In the genomic region with DNA sequence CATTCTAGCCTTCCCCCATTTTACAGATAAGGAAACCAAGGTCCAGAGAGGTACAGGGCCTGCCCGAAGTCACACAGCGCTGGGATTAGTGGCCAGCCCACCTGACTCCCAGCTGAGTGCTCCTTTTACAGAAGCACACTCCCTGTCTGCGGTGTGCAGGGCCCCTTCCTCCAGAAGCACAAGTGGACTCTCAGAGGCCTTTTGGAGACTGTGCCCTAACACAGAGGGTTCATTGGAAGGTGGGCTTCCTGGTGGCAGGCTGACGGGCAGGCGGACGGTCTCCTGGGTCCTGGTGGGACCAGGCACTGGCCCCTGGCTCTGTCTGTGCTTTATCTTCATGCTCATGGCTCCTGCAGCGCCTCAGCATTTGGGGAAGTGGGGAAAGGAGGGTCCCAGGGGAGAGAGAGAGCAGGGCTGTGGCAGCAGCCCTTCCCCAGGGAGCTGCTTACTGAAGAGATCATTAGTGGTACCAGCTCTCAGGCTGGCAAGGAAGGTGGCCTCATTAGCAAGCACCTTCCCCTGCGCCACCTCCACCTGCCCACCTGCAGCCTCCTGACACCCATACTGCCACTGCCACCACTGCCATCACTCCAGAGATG, we compare ENCODE assay signal across 7 cellular contexts.
A peak's percentile ranks its signal among the peaks of the same experiment; 100 is the strongest.
DNase-seq lines count a peak whose midpoint lies in the region; ATAC-seq, FAIRE-seq and TF ChIP-seq lines count a peak whose summit lies in the region.
"Not testable (repeated sequence)": the region's sequence is repeated elsewhere in the genome, so short reads cannot be mapped to it uniquely, and the experiment has no call there.

No MANE protein-coding gene starts in this region.

- H3K36me3 Mint-ChIP-seq in stimulated activated memory B cell treated with anti-CD40 and anti-IgM and Interleukin-4, amounts not matched to agents 10 μg/mL and 1 μg/mL and 100 μg/mL, for 72 hours: not testable (repeated sequence)

- peak; percentile 29 for DNase-seq in NCI-H1436 (lab: John Stamatoyannopoulos, UW)
- peak; percentile 34 for DNase-seq in RWPE2 (ENCODE audit: low spot score)
- not testable (repeated sequence) for DNase-seq in bronchial epithelial cell (ENCODE audit: low read depth)
- DNase-seq in Right ventricle myocardium superior: peak; percentile 31
- peak; percentile 84 for DNase-seq in mesenteric fat pad (ENCODE audit: low spot score)

- not testable (repeated sequence) for H4K20me1 ChIP-seq in BLaER1 treated with 17β-estradiol and CSF1 and Interleukin-3, amounts not matched to agents 10 nM and 100 nM

- not testable (repeated sequence) for H3K27ac Mint-ChIP-seq in stimulated activated memory B cell treated with anti-CD40 and anti-IgM and Interleukin-4, amounts not matched to agents 10 μg/mL and 1 μg/mL and 100 μg/mL, for 72 hours

- not testable (repeated sequence) for H3K27me3 ChIP-seq in BLaER1 treated with 17β-estradiol and CSF1 and Interleukin-3, amounts not matched to agents 10 nM and 100 nM; RWPE2 (ENCODE audit: insufficient read depth, poor library complexity, severe bottlenecking); bronchial epithelial cell (ENCODE audit: control insufficient read depth, insufficient read depth, low read length)

- H3K9me3 ChIP-seq in BLaER1 treated with 17β-estradiol and CSF1 and Interleukin-3, amounts not matched to agents 10 nM and 100 nM (replicated peaks in 1 of 11); RWPE2 (ENCODE audit: severe bottlenecking): not testable (repeated sequence)

- peaks cover 6 to 13% (median 11%) of the 10 kb centered on the region in 10 experiments for H3K4me1 ChIP-seq in BLaER1 treated with 17β-estradiol and CSF1 and Interleukin-3, amounts not matched to agents 10 nM and 100 nM
- not testable (repeated sequence) for H3K4me1 ChIP-seq in RWPE2 (ENCODE audit: insufficient read depth, poor library complexity, severe bottlenecking)

- peaks cover 20% of the 10 kb centered on the region for H3K4me1 Mint-ChIP-seq in stimulated activated memory B cell treated with anti-CD40 and anti-IgM and Interleukin-4, amounts not matched to agents 10 μg/mL and 1 μg/mL and 100 μg/mL, for 72 hours

- not testable (repeated sequence) for H3K36me3 ChIP-seq in BLaER1 treated with 17β-estradiol and CSF1 and Interleukin-3, amounts not matched to agents 10 nM and 100 nM; RWPE2 (ENCODE audit: low read depth); bronchial epithelial cell (ENCODE audit: control insufficient read depth, insufficient read depth, low read length)

- H3K4me2 ChIP-seq in BLaER1 treated with 17β-estradiol and CSF1 and Interleukin-3, amounts not matched to agents 10 nM and 100 nM: peak overlapping the region; percentile 23 to 66 (median 56); a peak in 19 of 22 replicates

- ATAC-seq in RWPE2 (ENCODE audit: low read depth); Right ventricle myocardium superior (ENCODE audit: poor library complexity): not testable (repeated sequence)
- ATAC-seq in stimulated activated memory B cell treated with anti-CD40 and anti-IgM and Interleukin-4, amounts not matched to agents 10 μg/mL and 1 μg/mL and 100 μg/mL, for 72 hours: peak; percentile 80

- not testable (repeated sequence) for H3K4me3 ChIP-seq in BLaER1 treated with 17β-estradiol and CSF1 and Interleukin-3, amounts not matched to agents 10 nM and 100 nM; RWPE2 (ENCODE audit: severe bottlenecking); bronchial epithelial cell (ENCODE audit: low read depth, low read length)

- FAIRE-seq in bronchial epithelial cell (lab: Jason Lieb, UNC): peak; percentile 73

- H3K27me3 Mint-ChIP-seq in stimulated activated memory B cell treated with anti-CD40 and anti-IgM and Interleukin-4, amounts not matched to agents 10 μg/mL and 1 μg/mL and 100 μg/mL, for 72 hours: peaks cover 42% of the 10 kb centered on the region

- not testable (repeated sequence) for H3K4me3 Mint-ChIP-seq in stimulated activated memory B cell treated with anti-CD40 and anti-IgM and Interleukin-4, amounts not matched to agents 10 μg/mL and 1 μg/mL and 100 μg/mL, for 72 hours

- intact Hi-C loops in Right ventricle myocardium superior (cut with DNase I): not testable (repeated sequence)

- H3K9me3 Mint-ChIP-seq in stimulated activated memory B cell treated with anti-CD40 and anti-IgM and Interleukin-4, amounts not matched to agents 10 μg/mL and 1 μg/mL and 100 μg/mL, for 72 hours: not testable (repeated sequence)

- not testable (repeated sequence) for TF ChIP-seq CTCF in RWPE2 (IDR thresholded peaks at IDR 0.05; ENCODE audit: poor library complexity, severe bottlenecking); bronchial epithelial cell (IDR thresholded peaks at IDR 0.05; ENCODE audit: insufficient read depth, low read length, severe bottlenecking)

- H3K9ac ChIP-seq in BLaER1 treated with 17β-estradiol and CSF1 and Interleukin-3, amounts not matched to agents 10 nM and 100 nM: not testable (repeated sequence)

- not testable (repeated sequence) for H3K27ac ChIP-seq in BLaER1 treated with 17β-estradiol and CSF1 and Interleukin-3, amounts not matched to agents 10 nM and 100 nM; RWPE2 (ENCODE audit: poor library complexity, severe bottlenecking)
